Comparison of ENCODE assay signal across 7 cellular contexts in genomic region chr16:84451010-84451676, GRCh38. TPM values are rescaled to one million over a fixed set of nuclear protein-coding genes. Genes with fewer than 3 reads are reported as not detected.
DNase-seq lines count a peak whose midpoint lies in the region; ATAC-seq, FAIRE-seq and TF ChIP-seq lines count a peak whose summit lies in the region.
"Not testable (repeated sequence)": the region's sequence is repeated elsewhere in the genome, so short reads cannot be mapped to it uniquely, and the experiment has no call there.

No MANE protein-coding gene starts in this region.

- BruUV-seq in HepG2 (replicated peaks; lab: Mats Ljungman, UMichigan) = not testable (repeated sequence)

- not testable (repeated sequence) for H3K9me3 ChIP-seq in H9 (ENCODE audit: control insufficient read depth, low read depth, low read length); HepG2 (ENCODE audit: low read length); neural progenitor cell (ENCODE audit: low read depth)

- not testable (repeated sequence) for TF ChIP-seq POLR2A in HepG2 (IDR thresholded peaks at IDR 0.05; ENCODE audit: insufficient read depth in 1 of 2, low read depth in 2 of 2, low read length in 2 of 2)

- TF ChIP-seq CTCF in H9 (conservative IDR thresholded peaks at IDR 0.05); coronary artery (IDR thresholded peaks at IDR 0.05); HepG2 (CRISPR knock-in tag; IDR thresholded peaks at IDR 0.05); neural progenitor cell (IDR thresholded peaks at IDR 0.05); type B pancreatic cell (conservative IDR thresholded peaks at IDR 0.05): not testable (repeated sequence)

- not testable (repeated sequence) for FAIRE-seq in HepG2 (lab: Jason Lieb, UNC)

- not testable (repeated sequence) for H2BK12ac ChIP-seq in H9 (ENCODE audit: insufficient read length, low read depth, low read length)

- not testable (repeated sequence) for H3K4me1 ChIP-seq in H9 (ENCODE audit: insufficient read depth, low read length); HepG2 (ENCODE audit: insufficient read depth, low read length); neural progenitor cell

- not testable (repeated sequence) for H3F3A ChIP-seq in neural progenitor cell (ENCODE audit: low read depth)

- H3K27me3 Mint-ChIP-seq in H9 (ENCODE audit: low read depth); activated CD4-positive, alpha-beta memory T cell treated with anti-CD3 and anti-CD28 coated beads for 36 hours; activated T-helper 17 cell treated with anti-CD3 and anti-CD28 coated beads, Interleukin-2, amount 50 U/mL, for 72 hours; neural progenitor cell (ENCODE audit: insufficient read depth, low read depth); type B pancreatic cell: not testable (repeated sequence)

- POLR2A ChIA-PET in activated CD4-positive, alpha-beta memory T cell treated with anti-CD3 and anti-CD28 coated beads for 36 hours (lab: Charles Lee); HepG2 (lab: Yijun Ruan, JAX): not testable (repeated sequence)

- not testable (repeated sequence) for H3T11ph ChIP-seq in H9 (ENCODE audit: low read length)

- not testable (repeated sequence) for H2BK5ac ChIP-seq in H9 (ENCODE audit: insufficient read length, low read length)

- H4K20me1 ChIP-seq in H9 (ENCODE audit: control insufficient read depth, insufficient read depth, insufficient read length); HepG2 (ENCODE audit: insufficient read depth, low read length); neural progenitor cell (ENCODE audit: low read depth): not testable (repeated sequence)

- H3K14ac ChIP-seq in H9 (ENCODE audit: insufficient read depth, low read length) = not testable (repeated sequence)

- WGBS in H9 (ENCODE audit: extremely low coverage, insufficient read length, low lambda C conversion rate) = no CpG with 5 or more reads among the region's 9 CpGs
- WGBS in HepG2 (ENCODE audit: low lambda C conversion rate) = 42% methylated on average over 9 of the region's 9 CpGs

- peak; percentile 5 for DNase-seq in H9
- peak; percentile 3 for DNase-seq in activated CD4-positive, alpha-beta memory T cell treated with anti-CD3 and anti-CD28 coated beads for 36 hours
- peak; percentile 59 for DNase-seq in coronary artery (ENCODE audit: low spot score)
- DNase-seq in HepG2 (ENCODE audit: low spot score); neural progenitor cell (ENCODE audit: low spot score): not testable (repeated sequence)
- DNase-seq in type B pancreatic cell (ENCODE audit: extremely low spot score, unreplicated experiment) = peak; percentile 36

- H4K5ac ChIP-seq in H9 (ENCODE audit: insufficient read length, low read depth, low read length) = not testable (repeated sequence)

- H3K27me3 ChIP-seq in H9 (ENCODE audit: insufficient read depth, low read length); neural progenitor cell: not testable (repeated sequence)
- H3K27me3 ChIP-seq in HepG2 (ENCODE audit: control insufficient read depth in 1 of 2, insufficient read depth in 2 of 2, low read length in 2 of 2) = peaks cover 1 to 15% of the 10 kb centered on the region in 2 experiments; a peak in 4 of 5 replicates

- not testable (repeated sequence) for H3K36me3 ChIP-seq in HepG2 (replicated peaks in 1 of 2; ENCODE audit: control insufficient read depth in 1 of 2, insufficient read depth in 2 of 2, low read length in 2 of 2); neural progenitor cell

- not testable (repeated sequence) for H3K79me1 ChIP-seq in H9 (ENCODE audit: insufficient read depth, low read depth, low read length, poor library complexity, severe bottlenecking)

- not testable (repeated sequence) for H3K27ac ChIP-seq in H9 (ENCODE audit: insufficient read length, low read depth, low read length); coronary artery; HepG2 (ENCODE audit: extremely low read length, insufficient read depth, low read length); neural progenitor cell

- not testable (repeated sequence) for H3K9me3 Mint-ChIP-seq in H9; activated CD4-positive, alpha-beta memory T cell treated with anti-CD3 and anti-CD28 coated beads for 36 hours; activated T-helper 17 cell treated with anti-CD3 and anti-CD28 coated beads, Interleukin-2, amount 50 U/mL, for 72 hours; neural progenitor cell; type B pancreatic cell

- not testable (repeated sequence) for H3K23ac ChIP-seq in H9 (ENCODE audit: insufficient read length, low read depth, low read length)

- H3K56ac ChIP-seq in H9 (ENCODE audit: insufficient read length, low read depth, low read length) = not testable (repeated sequence)

- TF ChIP-seq RAD21 in HepG2 (CRISPR knock-in tag; IDR thresholded peaks at IDR 0.05) = not testable (repeated sequence)

- H3K27ac Mint-ChIP-seq in H9; activated CD4-positive, alpha-beta memory T cell treated with anti-CD3 and anti-CD28 coated beads for 36 hours; activated T-helper 17 cell treated with anti-CD3 and anti-CD28 coated beads, Interleukin-2, amount 50 U/mL, for 72 hours; type B pancreatic cell: not testable (repeated sequence)
- H3K27ac Mint-ChIP-seq in neural progenitor cell = peak overlapping the region; percentile 82

- peak; percentile 70 for ATAC-seq in activated T-helper 17 cell treated with anti-CD3 and anti-CD28 coated beads, Interleukin-2, amount 50 U/mL, for 72 hours (replicated peaks)
- ATAC-seq in HepG2 = not testable (repeated sequence)

- H2BK20ac ChIP-seq in H9 (ENCODE audit: low read depth, low read length, poor library complexity, severe bottlenecking) = not testable (repeated sequence)

- H2AK5ac ChIP-seq in H9 (ENCODE audit: insufficient read length, low read length) = not testable (repeated sequence)

- H3K18ac ChIP-seq in H9 (ENCODE audit: insufficient read length, low read depth, low read length) = not testable (repeated sequence)

- not testable (repeated sequence) for H2AFZ ChIP-seq in H9 (ENCODE audit: low read length); HepG2 (ENCODE audit: low read length); neural progenitor cell (replicated peaks)

- not testable (repeated sequence) for H3K79me2 ChIP-seq in H9 (ENCODE audit: insufficient read depth, low read length); HepG2 (ENCODE audit: insufficient read depth, low read length); neural progenitor cell (ENCODE audit: low read depth)

- not testable (repeated sequence) for H3K4me1 Mint-ChIP-seq in H9; activated CD4-positive, alpha-beta memory T cell treated with anti-CD3 and anti-CD28 coated beads for 36 hours (ENCODE audit: low read depth); activated T-helper 17 cell treated with anti-CD3 and anti-CD28 coated beads, Interleukin-2, amount 50 U/mL, for 72 hours; type B pancreatic cell (ENCODE audit: unreplicated experiment)
- H3K4me1 Mint-ChIP-seq in neural progenitor cell = peaks cover 11% of the 10 kb centered on the region

- H4K8ac ChIP-seq in H9 (replicated peaks; ENCODE audit: insufficient read length, low read depth, low read length) = not testable (repeated sequence)

- not testable (repeated sequence) for H2BK15ac ChIP-seq in H9 (ENCODE audit: low read depth, low read length)

- CTCF ChIA-PET in activated CD4-positive, alpha-beta memory T cell treated with anti-CD3 and anti-CD28 coated beads for 36 hours (lab: Charles Lee); HepG2 (lab: Yijun Ruan, JAX; ENCODE audit: low intra/inter-chr PET ratio, low total read pairs): not testable (repeated sequence)

- H3K4ac ChIP-seq in H9 (ENCODE audit: low read depth, low read length) = not testable (repeated sequence)

- H3K4me2 ChIP-seq in H9 (ENCODE audit: insufficient read depth, insufficient read length, low read length); HepG2 (ENCODE audit: low read depth, low read length); neural progenitor cell: not testable (repeated sequence)

- not testable (repeated sequence) for H3K4me3 Mint-ChIP-seq in H9; activated CD4-positive, alpha-beta memory T cell treated with anti-CD3 and anti-CD28 coated beads for 36 hours; activated T-helper 17 cell treated with anti-CD3 and anti-CD28 coated beads, Interleukin-2, amount 50 U/mL, for 72 hours; neural progenitor cell
- peak overlapping the region; percentile 31 for H3K4me3 Mint-ChIP-seq in type B pancreatic cell

- H2BK120ac ChIP-seq in H9 (ENCODE audit: low read depth, low read length, poor library complexity, severe bottlenecking) = not testable (repeated sequence)

- in situ Hi-C loops in HepG2 (cut with HindIII; ENCODE audit: extremely low pct_ligation_motif_present, low pct_unique_long_range_greater_than_20kb) = not testable (repeated sequence)

- intact Hi-C loops in activated CD4-positive, alpha-beta memory T cell treated with anti-CD3 and anti-CD28 coated beads for 36 hours (cut with micrococcal nuclease); HepG2 (cut with micrococcal nuclease; ENCODE audit: unreplicated experiment): not testable (repeated sequence)

- not testable (repeated sequence) for H4K91ac ChIP-seq in H9 (ENCODE audit: insufficient read length, low read depth, low read length)

- TF ChIP-seq EP300 in HepG2 (IDR thresholded peaks at IDR 0.05; ENCODE audit: low read depth in 2 of 2, low read length in 2 of 2); HepG2 (CRISPR knock-in tag; IDR thresholded peaks at IDR 0.05; ENCODE audit: borderline replicate concordance): not testable (repeated sequence)

- not testable (repeated sequence) for H3K9ac ChIP-seq in H9 (ENCODE audit: extremely low read depth, insufficient read length, low read length); HepG2 (ENCODE audit: insufficient read depth, low read depth, low read length); neural progenitor cell

- not testable (repeated sequence) for H3K23me2 ChIP-seq in H9 (ENCODE audit: insufficient read length, low read depth, low read length, poor library complexity, severe bottlenecking)

- not testable (repeated sequence) for H3K4me3 ChIP-seq in coronary artery; HepG2 (replicated peaks in 1 of 3; ENCODE audit: insufficient read depth in 1 of 3, low read depth in 2 of 3, low read length in 3 of 3); neural progenitor cell

- H3K36me3 Mint-ChIP-seq in H9 (ENCODE audit: insufficient read depth in 1 of 3, low read depth in 3 of 3); activated CD4-positive, alpha-beta memory T cell treated with anti-CD3 and anti-CD28 coated beads for 36 hours; activated T-helper 17 cell treated with anti-CD3 and anti-CD28 coated beads, Interleukin-2, amount 50 U/mL, for 72 hours (ENCODE audit: low read depth); neural progenitor cell; type B pancreatic cell: not testable (repeated sequence)

RNA-seq across cellular contexts. Expression of gene MEAK7, which starts 53.3 kb away (rescaled TPM):
- total RNA-seq in H9 (2021) (17.9 and 21.5 TPM in 2 replicates), HepG2 (2016; rRNA removed; fragmentation: Illumina TruSeq; extraction: Trizol) (14.7 and 17.4 TPM in 2 replicates), neural progenitor cell (ENCODE audit: low replicate concordance) (18.4 and 22.5 TPM in 2 replicates), type B pancreatic cell (ENCODE audit: low replicate concordance) (28.5 and 30.3 TPM in 2 replicates)
- total RNA-seq in activated CD4-positive, alpha-beta memory T cell treated with anti-CD3 and anti-CD28 coated beads for 36 hours = 10 to 100 TPM; 12.9 to 13.6 TPM
- 10 to 100 TPM; 18.5 to 28.5 TPM for total RNA-seq in activated T-helper 17 cell treated with anti-CD3 and anti-CD28 coated beads, Interleukin-2, amount 50 U/mL, for 72 hours
- 1.0 and 1.5 TPM in 2 replicates for total RNA-seq in HepG2 (2016; cell fraction: cytosol; rRNA removed; fragmentation: Illumina TruSeq; extraction: Trizol; ENCODE audit: low read depth)
- 14.3 and 19.5 TPM in 2 replicates for total RNA-seq in HepG2 (2016; cell fraction: insoluble cytoplasmic fraction; rRNA removed; fragmentation: Illumina TruSeq; extraction: Trizol)
- total RNA-seq in HepG2 (2016; cell fraction: membrane; rRNA removed; fragmentation: Illumina TruSeq; extraction: Trizol) = 3.8 and 4.1 TPM in 2 replicates
- total RNA-seq in HepG2 (2016; cell fraction: nucleus; rRNA removed; fragmentation: Illumina TruSeq; extraction: Trizol) = 13.9 and 16.3 TPM in 2 replicates
- 11.8 and 12.0 TPM in 2 replicates for polyA plus RNA-seq in HepG2 (2011; rRNA removed)
- 10.9 and 11.8 TPM in 2 replicates for polyA plus RNA-seq in HepG2 (2011; cell fraction: cytosol; rRNA removed)
- 13.6 and 14.0 TPM in 2 replicates for polyA plus RNA-seq in HepG2 (2011; cell fraction: nucleus; rRNA removed)
- 6.9 and 8.1 TPM in 2 replicates for polyA plus RNA-seq in HepG2 (2012)
- polyA plus RNA-seq in HepG2 (2016; cell fraction: cytosol; fragmentation: Illumina TruSeq; extraction: Trizol; ENCODE audit: low read depth) = 0.46 and 0.59 TPM in 2 replicates
- 10.6 and 11.4 TPM in 2 replicates for polyA plus RNA-seq in HepG2 (2016; cell fraction: insoluble cytoplasmic fraction; fragmentation: Illumina TruSeq; extraction: Trizol; ENCODE audit: low read depth)
- polyA plus RNA-seq in HepG2 (2016; cell fraction: membrane; fragmentation: Illumina TruSeq; extraction: Trizol; ENCODE audit: low read depth) = 1.5 and 1.9 TPM in 2 replicates
- 9.0 and 10.6 TPM in 2 replicates for polyA plus RNA-seq in HepG2 (2016; cell fraction: nucleus; fragmentation: Illumina TruSeq; extraction: Trizol; ENCODE audit: insufficient read depth, low read depth)
- 20.4 and 30.6 TPM in 2 replicates for polyA minus RNA-seq in HepG2 (2011; rRNA and poly(A)+ RNA removed; ENCODE audit: low replicate concordance)
- 7.9 and 10.9 TPM in 2 replicates for polyA minus RNA-seq in HepG2 (2011; cell fraction: cytosol; rRNA and poly(A)+ RNA removed)
- polyA minus RNA-seq in HepG2 (2011; cell fraction: nucleus; rRNA and poly(A)+ RNA removed) = 17.6 and 19.1 TPM in 2 replicates
